ENCODE assay signal across 1 cellular context in genomic region chr6:150150821-150151646, GRCh38.
TF ChIP-seq lines count a peak whose summit lies in the region.

No MANE protein-coding gene starts in this region.

TF ChIP-seq in K562, 482 proteins besides CTCF, POLR2A, EP300 and RAD21 (continued from another document):
- TF ChIP-seq SLC30A9 (CRISPR knock-in tag; IDR thresholded peaks at IDR 0.05) (no peak), ZNF511 (CRISPR knock-in tag; IDR thresholded peaks at IDR 0.05) (no peak; the same call in 1 of the 2 replicates), SRSF3 (IDR thresholded peaks at IDR 0.05; ENCODE audit: insufficient read depth, low read length) (no peak), ZSCAN32 (CRISPR knock-in tag; IDR thresholded peaks at IDR 0.05) (0 out of 2 replicates have a peak, but pooled peaks have one; percentile 18), CHD7 (IDR thresholded peaks at IDR 0.05; ENCODE audit: low read depth, low read length) (no peak), RFX1 (IDR thresholded peaks at IDR 0.05) (no peak), ETS2 (tag; IDR thresholded peaks at IDR 0.05; ENCODE audit: borderline replicate concordance, poor library complexity, severe bottlenecking) (no peak), YBX1 (IDR thresholded peaks at IDR 0.05) (no peak), NR3C1 (CRISPR knock-in tag; IDR thresholded peaks at IDR 0.05) (no peak), TCF7 (IDR thresholded peaks at IDR 0.05; ENCODE audit: borderline replicate concordance) (no peak), ZNF398 (CRISPR knock-in tag; IDR thresholded peaks at IDR 0.05) (no peak), ELF4 (CRISPR knock-in tag; IDR thresholded peaks at IDR 0.05) (peak; percentile 64)
